In the genomic region with DNA sequence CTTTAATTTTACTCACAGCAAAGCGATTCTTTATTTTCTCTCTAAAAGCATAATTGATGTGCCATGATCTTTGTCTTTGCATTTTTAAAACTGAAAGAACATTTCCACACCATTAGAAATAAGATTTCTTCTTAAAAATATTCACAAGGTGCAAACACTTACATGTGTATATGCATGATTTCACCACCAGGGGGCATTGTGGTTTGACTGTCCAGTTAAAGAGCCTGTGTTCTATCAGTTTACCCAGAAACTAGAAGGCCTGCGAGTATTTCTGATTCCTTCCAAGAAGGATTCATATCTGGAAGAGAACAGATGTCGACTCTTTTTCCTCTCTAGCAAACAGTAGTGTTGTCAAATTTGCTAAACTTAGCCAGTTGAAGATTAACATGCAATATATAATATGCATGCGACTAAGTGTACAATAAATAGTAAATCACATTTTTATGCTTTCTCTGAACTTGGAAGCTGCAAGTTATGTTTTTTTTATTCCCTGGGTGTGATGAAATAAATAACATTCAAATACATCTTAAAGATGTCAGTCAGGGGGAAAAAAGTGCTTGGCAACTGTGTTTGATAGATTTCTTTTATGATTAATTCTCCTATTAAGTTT, we compare ENCODE assay signal across 8 cellular contexts.
A peak's percentile ranks its signal among the peaks of the same experiment; 100 is the strongest.
DNase-seq lines count a peak whose midpoint lies in the region; ATAC-seq, FAIRE-seq and TF ChIP-seq lines count a peak whose summit lies in the region.

No MANE protein-coding gene starts in this region.

- H3K9me3 Mint-ChIP-seq in CD8-positive, alpha-beta T cell = no peaks in the 10 kb centered on the region

- no peak overlapping the region for H3K9ac ChIP-seq in OCI-LY1 (ENCODE audit: low read length)

- peak in 3 of 7 experiments; percentile 16 to 38 (median 32) for DNase-seq in CD8-positive, alpha-beta T cell
- peak; percentile 9 for DNase-seq in GM19239 (ENCODE audit: insufficient read length, low spot score)
- peak; percentile 50 to 82 (median 61) for DNase-seq in adrenal gland
- DNase-seq in hypothalamus (lab: John Stamatoyannopoulos, UW) = peak in 27 of 51 donors; percentile 1 to 74 (median 32)
- peak; percentile 14 to 29 (median 18) for DNase-seq in stimulated activated CD4-positive, alpha-beta T cell treated with anti-CD3 and anti-CD28 coated beads, Interleukin-1b, Interleukin-23, amount 100 ng/mL, for 24 hours (ENCODE audit: low read depth in 4 of 4, low spot score in 1 of 4)
- no peak for DNase-seq in sciatic nerve (ENCODE audit: low spot score)

- no peak for ATAC-seq in CD8-positive, alpha-beta T cell
- ATAC-seq in sciatic nerve (no peak), GM18858 (IDR thresholded peaks at IDR 0.05; ENCODE audit: unreplicated experiment) (no peak)

- intact Hi-C loops in CD8-positive, alpha-beta T cell (cut with DNase I, micrococcal nuclease) = loop anchor here in 1 of 2 experiments (1.0 kb wide), 1 partner anchor 267 kb away; no protein-coding TSS in a partner anchor
- intact Hi-C loops in adrenal gland (cut with DNase I) = loop anchor here (5.0 to 10.0 kb wide), 3 partner anchors 261 to 1101 kb away; partner anchors contain the start of gene MAF (in 1 of the 2)
- intact Hi-C loops in sciatic nerve (cut with DNase I) = no loop called here

- TF ChIP-seq CTCF in CD8-positive, alpha-beta T cell (IDR thresholded peaks at IDR 0.05) = peak; percentile 78
- peak; percentile 70 for TF ChIP-seq CTCF in OCI-LY1 (IDR thresholded peaks at IDR 0.05; ENCODE audit: low read length)
- TF ChIP-seq CTCF in adrenal gland (IDR thresholded peaks at IDR 0.05) = peak; percentile 78 to 97 (median 89)

- H3K9me2 ChIP-seq in OCI-LY1 (ENCODE audit: low read depth, low read length) = no peaks in the 10 kb centered on the region

- H3K79me2 ChIP-seq in OCI-LY1 (ENCODE audit: insufficient read depth, low read length) = no peaks in the 10 kb centered on the region

- no peak overlapping the region for H3K27ac ChIP-seq in CD8-positive, alpha-beta T cell (ENCODE audit: low read depth, low read length)
- H3K27ac ChIP-seq in OCI-LY1 (ENCODE audit: low read depth, low read length, poor library complexity, severe bottlenecking) (no peak overlapping the region), adrenal gland (no peak overlapping the region)

- H2AFZ ChIP-seq in OCI-LY1 (ENCODE audit: low read length) = no peak overlapping the region

- H3K27me3 Mint-ChIP-seq in CD8-positive, alpha-beta T cell (ENCODE audit: low read depth) = no peaks in the 10 kb centered on the region

- no peaks in the 10 kb centered on the region for H3K4me1 ChIP-seq in CD8-positive, alpha-beta T cell (ENCODE audit: insufficient read depth, low read length)
- H3K4me1 ChIP-seq in OCI-LY1 (ENCODE audit: insufficient read depth, low read length, severe bottlenecking) (no peaks in the 10 kb centered on the region), adrenal gland (replicated peaks in 1 of 2) (no peaks in the 10 kb centered on the region)

- CTCF ChIA-PET in CD8-positive, alpha-beta T cell (lab: Charles Lee) = interaction anchor here (0.6 to 1.7 kb wide), 6 partner anchors 9 to 1098 kb away, joined by 3 to 6 read pairs (median 3); no protein-coding TSS in a partner anchor

- H4K20me1 ChIP-seq in OCI-LY1 (ENCODE audit: insufficient read depth, low read length) = no peaks in the 10 kb centered on the region

- no peaks in the 10 kb centered on the region for H3K4me1 Mint-ChIP-seq in CD8-positive, alpha-beta T cell (ENCODE audit: low read depth)

- no peak for TF ChIP-seq POLR2A in adrenal gland (IDR thresholded peaks at IDR 0.05)

- no peaks in the 10 kb centered on the region for H3K27me3 ChIP-seq in CD8-positive, alpha-beta T cell (ENCODE audit: insufficient read depth, low read length)
- no peaks in the 10 kb centered on the region for H3K27me3 ChIP-seq in OCI-LY1 (ENCODE audit: insufficient read depth, low read length)
- no peaks in the 10 kb centered on the region for H3K27me3 ChIP-seq in adrenal gland

- H3K4me2 ChIP-seq in OCI-LY1 (ENCODE audit: low read length) = no peak overlapping the region

- WGBS in adrenal gland, 4 donors = 35 to 37% (median 36%) methylated on average over 4 of the region's 4 CpGs

- no peaks in the 10 kb centered on the region for H3K36me3 Mint-ChIP-seq in CD8-positive, alpha-beta T cell

- H3K9me3 ChIP-seq in CD8-positive, alpha-beta T cell (ENCODE audit: low read length) = no peaks in the 10 kb centered on the region
- H3K9me3 ChIP-seq in OCI-LY1 (ENCODE audit: low read length) (no peaks in the 10 kb centered on the region), adrenal gland (replicated peaks in 1 of 3) (no peaks in the 10 kb centered on the region)

- peak; percentile 60 for FAIRE-seq in GM19239 (lab: Jason Lieb, UNC)

- H3F3A ChIP-seq in OCI-LY1 (ENCODE audit: insufficient read depth, low read length) = no peaks in the 10 kb centered on the region

- POLR2A ChIA-PET in CD8-positive, alpha-beta T cell (lab: Charles Lee) = no interaction called here

- no peak overlapping the region for H3K27ac Mint-ChIP-seq in CD8-positive, alpha-beta T cell

- H3K4me3 ChIP-seq in CD8-positive, alpha-beta T cell (ENCODE audit: low read depth, low read length) = no peak overlapping the region
- H3K4me3 ChIP-seq in OCI-LY1 (ENCODE audit: low read depth, low read length, poor library complexity, severe bottlenecking) = no peak overlapping the region
- H3K4me3 ChIP-seq in adrenal gland = no peak overlapping the region

- no peak overlapping the region for H3K4me3 Mint-ChIP-seq in CD8-positive, alpha-beta T cell

- no peaks in the 10 kb centered on the region for H3K36me3 ChIP-seq in CD8-positive, alpha-beta T cell (ENCODE audit: insufficient read depth, low read length)
- H3K36me3 ChIP-seq in OCI-LY1 (ENCODE audit: insufficient read depth, low read length) (no peaks in the 10 kb centered on the region), adrenal gland (replicated peaks in 1 of 2) (no peaks in the 10 kb centered on the region)
